ENCODE assay signal across 22 cellular contexts in genomic region chr1:245160976-245161375, GRCh38.
"Had no signal": no experiment of that assay in that cellular context is flagged by ENCODE, and none has a peak within 500 bp of the region (broad histone marks: within the 10 kb centered on the region; RNA-seq: fewer than 3 reads in every experiment).

No MANE protein-coding gene starts in this region.

- H3K4me3 ChIP-seq: heart left ventricle, lower lobe of right lung, pancreas, prostate gland, sigmoid colon, tibial nerve, vagina had no signal

- H3K4me1 ChIP-seq: prostate gland had no signal

- H3K36me3 Mint-ChIP-seq: natural killer cell; stimulated activated memory B cell treated with anti-CD40 and anti-IgM and Interleukin-4, amounts not matched to agents 10 μg/mL and 1 μg/mL and 100 μg/mL, for 72 hours had no signal

- H3K36me3 ChIP-seq: heart left ventricle, lower lobe of right lung, pancreas, prostate gland, sigmoid colon, tibial nerve, vagina had no signal

- H3K9me3 Mint-ChIP-seq: natural killer cell had no signal

- DNase-seq: heart left ventricle; islet precursor cell; lower lobe of right lung; mammary epithelial cell; mesenchymal stem cell; naive B cell; natural killer cell; retina; stimulated activated CD4-positive, alpha-beta T cell treated with anti-CD3 and anti-CD28 coated beads, Interleukin-1b, Interleukin-23, amount 100 ng/mL, for 48 hours; stimulated activated CD4-positive, alpha-beta T cell treated with anti-CD3 and anti-CD28 coated beads, Interleukin-2, amount 100 ng/mL, for 48 hours; stimulated activated CD4-positive, alpha-beta T cell treated with anti-CD3 and anti-CD28 coated beads, Interleukin-4, amount 100 ng/mL, for 4 hours; stimulated activated CD8-positive, alpha-beta memory T cell treated with anti-CD3 and anti-CD28 coated beads, Interleukin-4, amount 100 ng/mL, for 48 hours; stimulated activated naive CD4-positive, alpha-beta T cell treated with Interleukin-2 at 50 U/mL for 16 hours; stimulated activated naive CD8-positive, alpha-beta T cell treated with anti-CD3 and anti-CD28 coated beads, Interleukin-15, amount 100 ng/mL, for 72 hours had no signal

- H3K9me3 ChIP-seq: lower lobe of right lung, pancreas, prostate gland, sigmoid colon, tibial nerve, vagina had no signal

- H3K27me3 ChIP-seq: vagina had no signal

- ATAC-seq: heart left ventricle; lower lobe of right lung; natural killer cell; pancreas; stimulated activated memory B cell treated with anti-CD40 and anti-IgM and Interleukin-4, amounts not matched to agents 10 μg/mL and 1 μg/mL and 100 μg/mL, for 72 hours; stimulated activated naive CD8-positive, alpha-beta T cell treated with anti-CD3 and anti-CD28 coated beads, Interleukin-15, amount 100 ng/mL, for 72 hours had no signal

- FAIRE-seq: pancreas, small intestine had no signal

- H3K4me3 Mint-ChIP-seq: naive B cell; natural killer cell; stimulated activated memory B cell treated with anti-CD40 and anti-IgM and Interleukin-4, amounts not matched to agents 10 μg/mL and 1 μg/mL and 100 μg/mL, for 72 hours; stimulated activated naive CD8-positive, alpha-beta T cell treated with anti-CD3 and anti-CD28 coated beads, Interleukin-15, amount 100 ng/mL, for 72 hours had no signal

- H3K27ac Mint-ChIP-seq: natural killer cell; stimulated activated memory B cell treated with anti-CD40 and anti-IgM and Interleukin-4, amounts not matched to agents 10 μg/mL and 1 μg/mL and 100 μg/mL, for 72 hours; stimulated activated naive CD8-positive, alpha-beta T cell treated with anti-CD3 and anti-CD28 coated beads, Interleukin-15, amount 100 ng/mL, for 72 hours; type B pancreatic cell had no signal

- H3K27ac ChIP-seq: heart left ventricle, lower lobe of right lung, pancreas, prostate gland, sigmoid colon, tibial nerve, vagina had no signal
